22 cellular contexts compared by ENCODE assay signal in genomic region chr7:113775401-113775800, GRCh38.
"Had no signal": no experiment of that assay in that cellular context is flagged by ENCODE, and none has a peak within 500 bp of the region (broad histone marks: within the 10 kb centered on the region; RNA-seq: fewer than 3 reads in every experiment).

No MANE protein-coding gene starts in this region.

- H3K27ac Mint-ChIP-seq: activated CD8-positive, alpha-beta T cell treated with anti-CD3 and anti-CD28 coated beads, Interleukin-2, amount 10 ng/mL, durations not matched to agents 7 days and 5 days; activated naive CD4-positive, alpha-beta T cell treated with anti-CD3 and anti-CD28 coated beads, Interleukin-2, amount 50 U/mL, for 72 hours; activated T-helper 1 cell treated with anti-CD3 and anti-CD28 coated beads, Interleukin-12 subunit alpha, Interleukin-12 subunit beta, Interleukin-2, Interleukin-4 antibody, amounts not matched to agents 30 ng/mL and 10 ng/mL and 1 ng/mL, durations not matched to agents 14 hours and 24 hours and 36 hours; mesothelial cell of epicardium; naive thymus-derived CD8-positive, alpha-beta T cell; stimulated activated naive CD8-positive, alpha-beta T cell treated with anti-CD3 and anti-CD28 coated beads, Interleukin-15, amount 100 ng/mL, for 72 hours had no signal

- H3K4me3 ChIP-seq: dorsolateral prefrontal cortex, gastroesophageal sphincter, left ventricle myocardium inferior, ovary, prostate gland, tibial artery had no signal

- H3K9me3 Mint-ChIP-seq: activated T-helper 1 cell treated with anti-CD3 and anti-CD28 coated beads, Interleukin-12 subunit alpha, Interleukin-12 subunit beta, Interleukin-2, Interleukin-4 antibody, amounts not matched to agents 30 ng/mL and 10 ng/mL and 1 ng/mL, durations not matched to agents 14 hours and 24 hours and 36 hours; mesothelial cell of epicardium; stimulated activated naive CD8-positive, alpha-beta T cell treated with anti-CD3 and anti-CD28 coated beads, Interleukin-15, amount 100 ng/mL, for 72 hours had no signal

- H3K36me3 Mint-ChIP-seq: activated naive CD4-positive, alpha-beta T cell treated with anti-CD3 and anti-CD28 coated beads, Interleukin-2, amount 50 U/mL, for 72 hours; mesothelial cell of epicardium; naive thymus-derived CD8-positive, alpha-beta T cell had no signal

- H3K27me3 Mint-ChIP-seq: naive thymus-derived CD8-positive, alpha-beta T cell; stimulated activated naive CD8-positive, alpha-beta T cell treated with anti-CD3 and anti-CD28 coated beads, Interleukin-15, amount 100 ng/mL, for 72 hours had no signal

- H3K4me3 Mint-ChIP-seq: activated CD8-positive, alpha-beta T cell treated with anti-CD3 and anti-CD28 coated beads, Interleukin-2, amount 10 ng/mL, durations not matched to agents 7 days and 5 days; activated T-helper 1 cell treated with anti-CD3 and anti-CD28 coated beads, Interleukin-12 subunit alpha, Interleukin-12 subunit beta, Interleukin-2, Interleukin-4 antibody, amounts not matched to agents 30 ng/mL and 10 ng/mL and 1 ng/mL, durations not matched to agents 14 hours and 24 hours and 36 hours; mesothelial cell of epicardium; naive thymus-derived CD8-positive, alpha-beta T cell; stimulated activated naive CD8-positive, alpha-beta T cell treated with anti-CD3 and anti-CD28 coated beads, Interleukin-15, amount 100 ng/mL, for 72 hours had no signal

- DNase-seq: activated CD4-positive, alpha-beta T cell treated with anti-CD3 and anti-CD28 coated beads for 1 hour; activated CD4-positive, alpha-beta T cell treated with anti-CD3 and anti-CD28 coated beads, Interleukin-2, amount 50 U/mL, for 1 hour; activated CD8-positive, alpha-beta T cell treated with anti-CD3 and anti-CD28 coated beads, Interleukin-2, amount 10 ng/mL, durations not matched to agents 7 days and 5 days; activated gamma-delta T cell; aorta; central memory CD4-positive, alpha-beta T cell; dorsolateral prefrontal cortex; head of caudate nucleus; hypothalamus; left ventricle myocardium inferior; mammary epithelial cell; naive thymus-derived CD8-positive, alpha-beta T cell; ovary; right cardiac atrium; stimulated activated CD4-positive, alpha-beta T cell treated with anti-CD3 and anti-CD28 coated beads, Interleukin-12 subunit alpha, Interleukin-12 subunit beta, amount 100 ng/mL, for 4 hours; stimulated activated naive CD8-positive, alpha-beta T cell treated with anti-CD3 and anti-CD28 coated beads, Interleukin-15, amount 100 ng/mL, for 72 hours; tibial artery had no signal

- H3K4me1 Mint-ChIP-seq: naive thymus-derived CD8-positive, alpha-beta T cell; stimulated activated naive CD8-positive, alpha-beta T cell treated with anti-CD3 and anti-CD28 coated beads, Interleukin-15, amount 100 ng/mL, for 72 hours had no signal
